ENCODE assay signal across 8 cellular contexts in genomic region chr5:173327084-173327947, GRCh38. TPM values are rescaled to one million over a fixed set of nuclear protein-coding genes. Genes with fewer than 3 reads are reported as not detected.
DNase-seq lines count a peak whose midpoint lies in the region; ATAC-seq, FAIRE-seq and TF ChIP-seq lines count a peak whose summit lies in the region.

No MANE protein-coding gene starts in this region.

- H4K20me1 ChIP-seq in K562 (replicated peaks; ENCODE audit: control insufficient read depth, insufficient read depth, low read length): no peaks in the 10 kb centered on the region

- H3K9me1 ChIP-seq in K562 (ENCODE audit: control insufficient read depth, insufficient read depth, low read length): no peaks in the 10 kb centered on the region

- TF ChIP-seq POLR2A in K562 (conservative IDR thresholded peaks at IDR 0.05): no peak

- H3K9me3 ChIP-seq in HUES48 (ENCODE audit: control insufficient read depth, insufficient read depth, low read length) (no peaks in the 10 kb centered on the region), K562 (replicated peaks; ENCODE audit: control insufficient read depth, insufficient read depth, low read depth, low read length) (no peaks in the 10 kb centered on the region), lower lobe of right lung (no peaks in the 10 kb centered on the region)

- H3K4me1 ChIP-seq in HUES48 (ENCODE audit: control insufficient read depth, insufficient read depth, low read length) (peaks cover 24% of the 10 kb centered on the region), K562 (replicated peaks in 1 of 2; ENCODE audit: control insufficient read depth in 2 of 2, insufficient read depth in 2 of 2, low read length in 2 of 2) (peaks cover 41 to 55% of the 10 kb centered on the region in 2 experiments), lower lobe of right lung (peaks cover 64% of the 10 kb centered on the region)

- H3K27me3 ChIP-seq in BJ (ENCODE audit: control insufficient read depth, insufficient read depth, low read length): no peaks in the 10 kb centered on the region
- H3K27me3 ChIP-seq in HUES48 (ENCODE audit: control insufficient read depth, insufficient read depth, low read length): peaks cover 28% of the 10 kb centered on the region
- no peaks in the 10 kb centered on the region for H3K27me3 ChIP-seq in K562 (ENCODE audit: control insufficient read depth in 2 of 2, insufficient read depth in 2 of 2, low read length in 2 of 2)
- H3K27me3 ChIP-seq in lower lobe of right lung (ENCODE audit: low read depth): peaks cover 80% of the 10 kb centered on the region

- no peak for FAIRE-seq in K562 (lab: Jason Lieb, UNC)

- TF ChIP-seq CTCF in BJ (IDR thresholded peaks at IDR 0.05; ENCODE audit: insufficient read depth, low read depth, low read length) (no peak), K562 (IDR thresholded peaks at IDR 0.05 in 2 of 3, conservative IDR thresholded peaks at IDR 0.05 in 1 of 3; ENCODE audit: insufficient read depth in 2 of 3, low read depth in 1 of 3, low read length in 3 of 3) (no peak), lower lobe of right lung (IDR thresholded peaks at IDR 0.05) (no peak)

- POLR2A ChIA-PET in BJ (lab: Charles Lee): interaction anchor here (0.7 to 1.2 kb wide), 3 partner anchors 145 to 246 kb away, joined by 3 to 10 read pairs (median 4); no protein-coding TSS in a partner anchor
- POLR2A ChIA-PET in K562 (lab: Yijun Ruan, JAX): interaction anchor here (0.6 to 1.6 kb wide), 11 partner anchors 9 to 988 kb away, joined by 3 to 8 read pairs (median 4); partner anchors contain the start of gene RPL26L1

- peak overlapping the region; percentile 21 for H3K27ac ChIP-seq in HUES48 (ENCODE audit: low read depth, low read length)
- peak overlapping the region; percentile 52 for H3K27ac ChIP-seq in K562 (ENCODE audit: extremely low read depth, low read depth, low read length)
- no peak overlapping the region for H3K27ac ChIP-seq in lower lobe of right lung

- CTCF ChIA-PET in BJ (lab: Yijun Ruan, JAX) (interaction anchor here (0.6 to 3.1 kb wide), 5 partner anchors 33 to 308 kb away, joined by 3 to 25 read pairs (median 4); no protein-coding TSS in a partner anchor), K562 (lab: Yijun Ruan, JAX; ENCODE audit: low intra/inter-chr PET ratio) (interaction anchor here (1.0 kb wide), 1 partner anchor 29 kb away, joined by 3 read pairs; no protein-coding TSS in a partner anchor)

- peak overlapping the region; percentile 79 for H3K9ac ChIP-seq in HUES48 (ENCODE audit: low read depth, low read length)
- peak overlapping the region; percentile 60 to 88 for H3K9ac ChIP-seq in K562 (ENCODE audit: insufficient read depth in 1 of 2, low read depth in 2 of 2, low read length in 2 of 2)

- H3K4me2 ChIP-seq in K562 (ENCODE audit: insufficient read depth, low read length): peak overlapping the region; percentile 81

- DNase-seq in BJ (ENCODE audit: low read depth) (no peak), K562 (ENCODE audit: extremely low read depth in 1 of 4, low spot score in 3 of 4) (peak; percentile 39 to 53 (median 48)), lower lobe of right lung (no peak), germinal center (ENCODE audit: low spot score) (no peak), Ammon's horn (ENCODE audit: low spot score) (no peak), putamen (ENCODE audit: low spot score) (no peak)

- WGBS in K562 (ENCODE audit: insufficient coverage, low coverage, missing lambda C conversion rate): 2% methylated on average over 52 of the region's 76 CpGs

- H3K4me3 ChIP-seq in BJ (ENCODE audit: low read depth, low read length): peak overlapping the region; percentile 52
- H3K4me3 ChIP-seq in HUES48 (ENCODE audit: low read depth, low read length): peak overlapping the region; percentile 68
- peak overlapping the region; percentile 53 for H3K4me3 ChIP-seq in K562
- H3K4me3 ChIP-seq in lower lobe of right lung: peak overlapping the region; percentile 51

- in situ Hi-C loops in K562 (cut with MboI): no loop called here

- H2AFZ ChIP-seq in K562 (ENCODE audit: low read depth, low read length): peak overlapping the region; percentile 94

- H3K79me2 ChIP-seq in K562 (ENCODE audit: control insufficient read depth, insufficient read depth, low read length): peaks cover 33% of the 10 kb centered on the region

- ATAC-seq in K562 (peak; percentile 50), lower lobe of right lung (no peak), HG03571 (IDR thresholded peaks at IDR 0.05; ENCODE audit: unreplicated experiment) (no peak)

- TSS peak; percentile 30 for BruUV-seq in K562 (replicated peaks; lab: Mats Ljungman, UMichigan)

- intact Hi-C loops in K562 (cut with micrococcal nuclease) (loop anchor here (10.0 kb wide), 2 partner anchors 553 to 557 kb away; partner anchors contain the start of genes CPEB4 and DUSP1), lower lobe of right lung (cut with DNase I) (no loop called here)

- no peak for TF ChIP-seq RAD21 in K562 (CRISPR knock-in tag; conservative IDR thresholded peaks at IDR 0.05 in 1 of 2, IDR thresholded peaks at IDR 0.05 in 1 of 2)

- TF ChIP-seq EP300 in K562 (IDR thresholded peaks at IDR 0.05; ENCODE audit: low read length): no peak

- H3K36me3 ChIP-seq in BJ (ENCODE audit: control insufficient read depth, insufficient read depth, low read length) (peaks cover 24% of the 10 kb centered on the region), HUES48 (ENCODE audit: control insufficient read depth, insufficient read depth, low read length) (peaks cover 36% of the 10 kb centered on the region), K562 (ENCODE audit: control insufficient read depth, insufficient read depth, low read length) (peaks cover 31% of the 10 kb centered on the region), lower lobe of right lung (peaks cover 2% of the 10 kb centered on the region)

TF ChIP-seq in K562, 482 proteins besides CTCF, POLR2A, EP300 and RAD21 (continues in another document):
- TF ChIP-seq HNRNPL (IDR thresholded peaks at IDR 0.05; ENCODE audit: low read depth, low read length) (peak; percentile 43; the same call in 1 of the 2 replicates), HOXB6 (CRISPR knock-in tag; IDR thresholded peaks at IDR 0.05; ENCODE audit: borderline replicate concordance) (no peak), CEBPB (tag; IDR thresholded peaks at IDR 0.05) (peak; percentile 38; the same call in 1 of the 2 replicates), KLF16 (IDR thresholded peaks at IDR 0.05) (no peak), ZNF444 (CRISPR knock-in tag; IDR thresholded peaks at IDR 0.05) (no peak), MBD2 (IDR thresholded peaks at IDR 0.05; ENCODE audit: borderline replicate concordance, low read depth) (no peak), RBM22 (IDR thresholded peaks at IDR 0.05; ENCODE audit: low read depth, low read length, poor library complexity, severe bottlenecking) (peak; percentile 7), BHLHE40 (IDR thresholded peaks at IDR 0.05; ENCODE audit: low read length) (peak; percentile 83), BMI1 (IDR thresholded peaks at IDR 0.05; ENCODE audit: low read length) (no peak), JUN (IDR thresholded peaks at IDR 0.05; ENCODE audit: borderline replicate concordance, low read depth, low read length) (no peak), JUN (CRISPR knock-in tag; IDR thresholded peaks at IDR 0.05; ENCODE audit: borderline replicate concordance) (0 out of 2 replicates have a peak, but pooled peaks have one; percentile 29), KAT7 (CRISPR knock-in tag; IDR thresholded peaks at IDR 0.05; ENCODE audit: borderline replicate concordance) (no peak), HNRNPK (IDR thresholded peaks at IDR 0.05; ENCODE audit: low read depth, low read length, poor library complexity, severe bottlenecking) (no peak), HCFC1 (IDR thresholded peaks at IDR 0.05; ENCODE audit: low read depth, low read length) (no peak), YY1 (IDR thresholded peaks at IDR 0.05; ENCODE audit: borderline replicate concordance in 1 of 3, control insufficient read depth in 1 of 3, extremely low read depth in 1 of 3, insufficient read depth in 3 of 3, insufficient read length in 1 of 3, insufficient replicate concordance in 2 of 3, low read depth in 1 of 3, low read length in 2 of 3) (peak in 1 of 3 experiments; percentile 58), NONO (IDR thresholded peaks at IDR 0.05; ENCODE audit: low read depth in 2 of 2, low read length in 1 of 2) (0 out of 4 replicates have a peak, but pooled peaks of 1 of the 2 experiments have one; percentile 42), CHCHD3 (CRISPR knock-in tag; IDR thresholded peaks at IDR 0.05) (no peak)

RNA-seq across cellular contexts. Expression of gene STC2, which starts 0.9 kb away (rescaled TPM):
- polyA plus RNA-seq in BJ (2011; rRNA removed): 168 and 181 TPM in 2 replicates
- polyA minus RNA-seq in BJ (2011; rRNA and poly(A)+ RNA removed): 148 and 149 TPM in 2 replicates
- total RNA-seq in K562 (2011; cell fraction: chromatin; rRNA removed; ENCODE audit: low replicate concordance): 18.5 and 24.8 TPM in 2 replicates
- total RNA-seq in K562 (2011; cell fraction: nucleolus; rRNA removed): 30.9 and 40.0 TPM in 2 replicates
- 23.3 and 29.5 TPM in 2 replicates for total RNA-seq in K562 (2011; cell fraction: nucleoplasm; rRNA removed)
- total RNA-seq in K562 (2014; rRNA removed): 23.8 and 30.1 TPM in 2 replicates
- total RNA-seq in K562 (2014; rRNA removed; fragmentation: Illumina TruSeq; extraction: Trizol): 6.5 and 7.4 TPM in 2 replicates
- 7.2 and 8.9 TPM in 2 replicates for total RNA-seq in K562 (2015; rRNA removed; fragmentation: Illumina TruSeq; extraction: Trizol)
- 19.2 and 21.8 TPM in 2 replicates for total RNA-seq in K562 (2021)
- polyA plus RNA-seq in K562 (2011; rRNA removed): 4.3 and 4.7 TPM in 2 replicates
- 1.9 and 4.0 TPM in 2 replicates for polyA plus RNA-seq in K562 (2011; cell fraction: cytosol; rRNA removed)
- polyA plus RNA-seq in K562 (2011; cell fraction: nucleus; rRNA removed): 8.8 and 11.6 TPM in 2 replicates
- 8.1 and 31.8 TPM in 2 replicates for polyA plus RNA-seq in K562 (2012)
- polyA plus RNA-seq in K562 (2014; fragmentation: Illumina TruSeq; extraction: Trizol): 11.4 and 16.1 TPM in 2 replicates
- polyA plus RNA-seq in K562 (2014; fragmentation: Nextera tagmentation; extraction: Ambion mirVana): under 1 TPM; 0.62 to 0.63 TPM
- polyA plus RNA-seq in K562 (2014; rRNA removed): 25.6 and 31.7 TPM in 2 replicates
- polyA minus RNA-seq in K562 (2011; rRNA and poly(A)+ RNA removed): 4.0 and 5.4 TPM in 2 replicates
- polyA minus RNA-seq in K562 (2011; cell fraction: cytosol; rRNA and poly(A)+ RNA removed): 3.7 and 4.5 TPM in 2 replicates
- 16.7 and 17.5 TPM in 2 replicates for polyA minus RNA-seq in K562 (2011; cell fraction: nucleus; rRNA and poly(A)+ RNA removed)
- total RNA-seq in lower lobe of right lung: 10.8 TPM

Comparison
In these comparisons a context has a peak if more than half of its experiments do, and no peak if none do; other contexts are left out.
1. DNase-seq: peak in K562 (4 of 4); none in BJ (single experiment), lower lobe of right lung (single experiment), germinal center (single experiment), Ammon's horn (single experiment) and putamen (single experiment).
2. Peak in every context shown above with its lines, with median percentiles within 50 percentile points of each other: H3K4me3 ChIP-seq.